Comparison of ENCODE assay signal across 15 cellular contexts in the genomic region with DNA sequence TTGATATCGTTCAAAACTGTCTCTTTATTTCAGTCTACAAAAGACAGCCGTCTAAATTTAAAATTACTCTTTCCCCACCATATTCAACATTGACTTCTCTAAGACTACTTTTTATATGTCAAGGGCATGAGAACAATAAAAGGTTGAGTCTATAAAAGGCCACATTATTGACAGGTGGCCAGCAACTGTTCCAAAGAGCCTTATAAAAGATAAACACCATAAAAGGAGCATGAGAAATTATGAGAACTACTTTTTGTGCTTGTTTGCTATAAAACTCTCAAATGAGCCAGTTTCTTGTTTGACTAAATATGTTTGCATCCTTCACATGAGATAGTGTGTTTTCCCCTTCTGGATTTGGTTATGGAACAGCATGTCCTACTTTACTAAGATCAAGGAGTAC.
DNase-seq lines count a peak whose midpoint lies in the region; TF ChIP-seq lines count a peak whose summit lies in the region.
"Had no signal": no experiment of that assay in that cellular context is flagged by ENCODE, and none has a peak within 500 bp of the region (broad histone marks: within the 10 kb centered on the region; RNA-seq: fewer than 3 reads in every experiment).

No MANE protein-coding gene starts in this region.

- H3K36me3 ChIP-seq in prostate gland = no peaks in the 10 kb centered on the region

- TF ChIP-seq CTCF in LNCaP clone FGC (IDR thresholded peaks at IDR 0.05; ENCODE audit: control insufficient read depth, extremely low read depth, insufficient read depth) (no peak), prostate gland (IDR thresholded peaks at IDR 0.05) (no peak)

- DNase-seq in NCI-H1105 treated with DMSO at 0.1 percent for 48 hours (lab: John Stamatoyannopoulos, UW) = peak; percentile 30
- DNase-seq in NCI-H1105 (lab: John Stamatoyannopoulos, UW) = no peak
- DNase-seq in LNCaP clone FGC (ENCODE audit: low read depth) = peak; percentile 97
- DNase-seq in SHP77 treated with DMSO at 0.1 percent for 48 hours (lab: John Stamatoyannopoulos, UW) = peak; percentile 42
- peak; percentile 14 for DNase-seq in prostate gland (ENCODE audit: low spot score)
- DNase-seq in NCI-H1694 (lab: John Stamatoyannopoulos, UW) = no peak
- DNase-seq in NCI-H2029 treated with DMSO at 0.1 percent for 48 hours (lab: John Stamatoyannopoulos, UW) = no peak
- DNase-seq in activated gamma-delta T cell (lab: John Stamatoyannopoulos, UW) = no peak
- DNase-seq: CD4-positive, alpha-beta T cell; DMS79; GOT3; NCI-H1436 treated with DMSO at 0.1 percent for 48 hours; NCI-H2081; NCI-H524 had no signal

- H3K4me3 ChIP-seq in LNCaP clone FGC (ENCODE audit: low read depth, low read length) (no peak overlapping the region), prostate gland (no peak overlapping the region)
- H3K4me3 ChIP-seq: SK-N-MC had no signal

- no peaks in the 10 kb centered on the region for H3K9me3 ChIP-seq in prostate gland

- no peaks in the 10 kb centered on the region for H3K27me3 ChIP-seq in prostate gland (replicated peaks; ENCODE audit: insufficient read depth)

- WGBS in prostate gland = 28% methylated on average over 2 of the region's 2 CpGs

- TF ChIP-seq POLR2A in prostate gland (IDR thresholded peaks at IDR 0.05) = no peak

- H3K4me1 ChIP-seq in prostate gland (replicated peaks) = peaks cover 3% of the 10 kb centered on the region

- peak overlapping the region in 1 of 2 donors; percentile 4 for H3K27ac ChIP-seq in prostate gland
- H3K27ac ChIP-seq: SK-N-MC had no signal

- intact Hi-C loops in prostate gland (cut with DNase I) = no loop called here

Comparison
In these comparisons a context has a peak if more than half of its experiments do, and no peak if none do; other contexts are left out.
1. DNase-seq: peak in NCI-H1105 treated with DMSO at 0.1 percent for 48 hours (single experiment), LNCaP clone FGC (single experiment), SHP77 treated with DMSO at 0.1 percent for 48 hours (single experiment) and prostate gland (single experiment); none in NCI-H1105 (single experiment), NCI-H1694 (single experiment), NCI-H2029 treated with DMSO at 0.1 percent for 48 hours (single experiment) and activated gamma-delta T cell (single experiment).